1 cellular context compared by ENCODE assay signal in genomic region chr19:18085702-18086457, GRCh38.
TF ChIP-seq lines count a peak whose summit lies in the region.

No MANE protein-coding gene starts in this region.

TF ChIP-seq in HEK293, 187 proteins besides CTCF, POLR2A, EP300 and RAD21 (continued from another document):
- TF ChIP-seq ZNF518A (tag by site-specific recombination; conservative IDR thresholded peaks at IDR 0.05; ENCODE audit: low read depth) (peak; percentile 88), ZBTB20 (tag by site-specific recombination; IDR thresholded peaks at IDR 0.05) (no peak), ZNF560 (tag by site-specific recombination; IDR thresholded peaks at IDR 0.05; ENCODE audit: borderline replicate concordance) (0 out of 2 replicates have a peak, but pooled peaks have one; percentile 29), ZBTB8A (tag by site-specific recombination; IDR thresholded peaks at IDR 0.05) (peak; percentile 57)
